Comparison of ENCODE assay signal across 19 cellular contexts in the genomic region with DNA sequence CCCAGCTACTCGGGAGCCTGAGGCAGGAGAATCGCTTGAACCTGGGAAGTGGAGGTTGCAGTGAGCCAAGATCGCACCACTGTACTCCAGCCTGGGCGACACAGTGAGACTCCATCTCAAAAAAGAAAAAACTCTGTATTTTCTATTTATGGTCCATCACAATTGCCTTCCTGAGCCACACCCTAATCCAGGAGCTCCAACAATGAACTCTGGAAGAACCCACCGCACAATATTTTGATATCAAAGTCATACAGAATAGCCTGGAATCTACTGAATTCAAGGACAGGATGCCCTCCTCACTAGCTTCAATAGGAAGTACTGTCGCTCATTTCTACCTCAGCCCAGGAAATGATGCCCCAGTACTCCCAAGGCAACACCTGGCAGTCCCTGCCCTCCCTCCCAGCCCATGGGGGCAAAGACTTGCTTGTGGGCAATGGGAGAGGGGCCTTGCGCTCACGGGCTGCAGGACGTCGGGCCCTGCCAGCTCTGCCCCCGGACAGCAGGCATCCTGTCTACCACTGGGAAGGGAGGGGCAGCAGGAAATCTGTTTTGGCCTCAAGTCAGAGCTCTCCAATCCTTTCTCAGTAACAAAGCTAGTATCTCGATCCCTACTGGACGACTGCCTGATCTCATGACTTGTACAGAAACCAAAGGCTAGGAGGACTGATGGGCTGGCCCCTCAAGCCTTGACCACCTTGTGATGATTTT.
"Had no signal": no experiment of that assay in that cellular context is flagged by ENCODE, and none has a peak within 500 bp of the region (broad histone marks: within the 10 kb centered on the region; RNA-seq: fewer than 3 reads in every experiment).

No MANE protein-coding gene starts in this region.

- ATAC-seq: left colon had no signal

- H3K27me3 Mint-ChIP-seq: activated naive CD4-positive, alpha-beta T cell treated with anti-CD3 and anti-CD28 coated beads, Interleukin-2, amount 50 U/mL, for 24 hours; memory B cell had no signal

- H3K9me3 ChIP-seq: upper lobe of left lung had no signal

- H3K27ac ChIP-seq: coronary artery had no signal

- H3K4me3 Mint-ChIP-seq: activated naive CD4-positive, alpha-beta T cell treated with anti-CD3 and anti-CD28 coated beads, Interleukin-2, amount 50 U/mL, for 24 hours; endodermal cell; memory B cell; nephron had no signal

- H3K9me3 Mint-ChIP-seq: activated naive CD4-positive, alpha-beta T cell treated with anti-CD3 and anti-CD28 coated beads, Interleukin-2, amount 50 U/mL, for 24 hours had no signal

- H3K27me3 ChIP-seq: upper lobe of left lung had no signal

- H3K4me1 Mint-ChIP-seq: endodermal cell, nephron had no signal

- H3K27ac Mint-ChIP-seq: activated naive CD4-positive, alpha-beta T cell treated with anti-CD3 and anti-CD28 coated beads, Interleukin-2, amount 50 U/mL, for 24 hours; endodermal cell; memory B cell; nephron had no signal

- H3K4me3 ChIP-seq: coronary artery, upper lobe of left lung had no signal

- DNase-seq: activated CD4-positive, alpha-beta T cell treated with anti-CD3 and anti-CD28 coated beads for 1 hour; activated gamma-delta T cell treated with Interleukin-2 at 50 U/mL for 16 hours; activated T-cell treated with anti-CD3 and anti-CD28 coated beads, Interleukin-2, amount 50 U/mL, for 1 hour; aorta; cerebellar nuclear complex; endodermal cell; erythroblast; foreskin fibroblast; glutamatergic neuron; hypothalamus; left colon; stimulated activated CD4-positive, alpha-beta T cell treated with anti-CD3 and anti-CD28 coated beads, Interleukin-4, amount 100 ng/mL, for 24 hours; stimulated activated naive CD4-positive, alpha-beta T cell treated with Interleukin-2 at 50 U/mL for 16 hours; T-helper 9 cell had no signal
